Comparison of ENCODE assay signal across 1 cellular context in the genomic region with DNA sequence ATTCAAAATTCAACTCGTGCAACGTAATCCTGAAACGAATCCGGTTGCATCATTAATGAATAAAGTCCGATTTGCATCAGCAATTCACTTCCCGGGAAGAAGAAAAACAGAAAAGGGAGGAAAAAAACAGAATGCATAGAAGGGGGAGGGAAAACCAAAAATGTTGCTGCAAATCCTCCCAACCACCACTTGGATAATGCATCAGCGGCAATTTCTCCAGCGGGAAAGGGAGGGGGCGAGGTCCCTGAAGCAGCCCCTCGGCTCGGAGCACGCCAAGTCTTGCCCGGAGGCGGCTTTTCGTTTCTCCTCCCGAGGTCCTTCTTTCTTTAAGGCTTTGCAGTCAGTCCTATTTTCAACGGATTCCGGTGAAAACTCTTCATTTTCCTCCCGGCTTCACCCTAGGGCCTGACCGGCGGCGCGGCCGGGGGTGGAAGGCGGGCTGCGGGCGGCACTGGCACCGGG.
TF ChIP-seq lines count a peak whose summit lies in the region.

No MANE protein-coding gene starts in this region.

TF ChIP-seq in HEK293, 187 proteins besides CTCF, POLR2A, EP300 and RAD21 (continued from another document):
- TF ChIP-seq, protein P1, sequence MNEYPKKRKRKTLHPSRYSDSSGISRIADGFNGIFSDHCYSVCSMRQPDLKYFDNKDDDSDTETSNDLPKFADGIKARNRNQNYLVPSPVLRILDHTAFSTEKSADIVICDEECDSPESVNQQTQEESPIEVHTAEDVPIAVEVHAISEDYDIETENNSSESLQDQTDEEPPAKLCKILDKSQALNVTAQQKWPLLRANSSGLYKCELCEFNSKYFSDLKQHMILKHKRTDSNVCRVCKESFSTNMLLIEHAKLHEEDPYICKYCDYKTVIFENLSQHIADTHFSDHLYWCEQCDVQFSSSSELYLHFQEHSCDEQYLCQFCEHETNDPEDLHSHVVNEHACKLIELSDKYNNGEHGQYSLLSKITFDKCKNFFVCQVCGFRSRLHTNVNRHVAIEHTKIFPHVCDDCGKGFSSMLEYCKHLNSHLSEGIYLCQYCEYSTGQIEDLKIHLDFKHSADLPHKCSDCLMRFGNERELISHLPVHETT (tag by site-specific recombination; IDR thresholded peaks at IDR 0.05) = peak; percentile 32; the same call in 1 of the 2 replicates
- TF ChIP-seq ZNF19 (tag by site-specific recombination; IDR thresholded peaks at IDR 0.05; ENCODE audit: low read depth) (no peak), ZNF843 (tag by site-specific recombination; IDR thresholded peaks at IDR 0.05) (peak; percentile 58), ZNF140 (tag by site-specific recombination; IDR thresholded peaks at IDR 0.05) (no peak), ZNF266 (tag by site-specific recombination; IDR thresholded peaks at IDR 0.05; ENCODE audit: low read depth) (no peak), ZNF747 (tag by site-specific recombination; IDR thresholded peaks at IDR 0.05) (no peak), ZSCAN5A (tag by site-specific recombination; IDR thresholded peaks at IDR 0.05) (no peak), ZNF112 (tag by site-specific recombination; IDR thresholded peaks at IDR 0.05) (no peak), HOXD13 (CRISPR knock-in tag; IDR thresholded peaks at IDR 0.05; ENCODE audit: borderline replicate concordance) (no peak)
